ENCODE assay signal across 8 cellular contexts in the genomic region with DNA sequence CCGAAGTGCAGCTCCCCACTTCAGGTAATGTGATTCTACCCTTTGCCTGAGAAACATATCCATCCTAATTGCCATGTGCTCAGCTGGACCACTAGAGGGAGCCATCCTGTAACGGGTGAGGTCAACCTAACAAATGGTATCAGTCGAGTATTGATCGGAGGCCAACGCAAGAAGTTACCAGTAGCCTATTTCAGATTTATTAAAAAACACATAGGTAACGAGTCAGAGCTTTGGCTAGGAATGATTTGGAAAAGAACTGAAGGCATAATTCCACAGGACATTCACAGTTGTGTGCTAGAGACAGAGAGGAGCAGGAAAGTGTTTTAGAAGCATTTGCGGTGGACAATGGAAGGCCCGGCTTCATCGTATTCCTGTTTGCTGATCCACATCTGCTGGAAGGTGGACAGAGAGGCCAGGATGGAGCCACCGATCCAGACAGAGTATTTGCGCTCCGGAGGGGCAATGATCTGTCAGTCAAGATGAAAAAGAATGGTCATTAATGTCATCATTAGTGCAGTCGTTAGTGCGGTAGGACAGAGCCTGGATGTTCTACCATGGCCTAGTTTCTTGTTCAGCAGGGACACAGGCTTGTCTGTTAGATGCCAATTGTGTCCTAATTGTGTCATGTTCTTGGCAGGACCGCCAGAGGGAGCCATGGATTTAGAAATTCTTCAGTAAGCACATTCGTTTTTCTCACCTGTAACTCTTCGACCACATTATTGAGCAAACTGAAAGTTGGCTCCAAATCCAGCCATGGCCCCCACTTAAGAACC. TPM values are rescaled to one million over a fixed set of nuclear protein-coding genes. Genes with fewer than 3 reads are reported as not detected.
A peak's percentile ranks its signal among the peaks of the same experiment; 100 is the strongest.
DNase-seq lines count a peak whose midpoint lies in the region; ATAC-seq, FAIRE-seq and TF ChIP-seq lines count a peak whose summit lies in the region.

No MANE protein-coding gene starts in this region.

- peak overlapping the region; percentile 7 to 13 for H3K4me3 ChIP-seq in kidney (ENCODE audit: low read length in 2 of 2)

- peak; percentile 56 for FAIRE-seq in kidney (lab: Jason Lieb, UNC)

- H3K27me3 Mint-ChIP-seq in HFFc6 (ENCODE audit: insufficient read depth), result no peaks in the 10 kb centered on the region; the same call in 1 of the 2 replicates

- TF ChIP-seq CTCF in HFFc6 (IDR thresholded peaks at IDR 0.05), result peak; percentile 88
- peak; percentile 89 for TF ChIP-seq CTCF in kidney (IDR thresholded peaks at IDR 0.05; ENCODE audit: borderline replicate concordance, extremely low read depth, insufficient read depth)

- no peak overlapping the region for H3K27ac ChIP-seq in kidney (ENCODE audit: low read depth in 2 of 2, low read length in 2 of 2)

- H3K36me3 Mint-ChIP-seq in HFFc6 (ENCODE audit: low read depth), result peaks cover 31% of the 10 kb centered on the region

- H3K36me3 ChIP-seq in kidney (ENCODE audit: control insufficient read depth in 1 of 2, insufficient read depth in 2 of 2, low read length in 2 of 2), result peaks cover 0 to 4% of the 10 kb centered on the region in 2 donors

- ATAC-seq in HG03025 (IDR thresholded peaks at IDR 0.05; ENCODE audit: low FRiP score, unreplicated experiment), result no peak

- DNase-seq in DMS53 (lab: John Stamatoyannopoulos, UW), result peak; percentile 93
- peak; percentile 73 for DNase-seq in HFFc6
- DNase-seq in NCI-H2227 (lab: John Stamatoyannopoulos, UW; ENCODE audit: unreplicated experiment), result peak; percentile 76
- DNase-seq in activated CD4-positive, CD25-positive, alpha-beta regulatory T cell (lab: John Stamatoyannopoulos, UW), result peak; percentile 30 to 46 (median 42)
- DNase-seq in central memory CD4-positive, alpha-beta T cell, result peak; percentile 73
- DNase-seq in kidney, result peak; percentile 78
- DNase-seq in stimulated activated CD4-positive, alpha-beta T cell treated with anti-CD3 and anti-CD28 coated beads, Interleukin-15, amount 100 ng/mL, for 48 hours (ENCODE audit: low read depth in 2 of 2), result peak; percentile 48 to 60

- peak overlapping the region; percentile 48 for H3K27ac Mint-ChIP-seq in HFFc6

- H3K4me1 Mint-ChIP-seq in HFFc6 (ENCODE audit: low read depth), result peaks cover 32% of the 10 kb centered on the region

- no peaks in the 10 kb centered on the region for H3K9me3 Mint-ChIP-seq in HFFc6

- intact Hi-C loops in kidney (cut with DNase I), result loop anchor here (5.0 kb wide), 3 partner anchors 52 to 282 kb away; no protein-coding TSS in a partner anchor

- H3K4me1 ChIP-seq in kidney (ENCODE audit: control insufficient read depth in 1 of 2, insufficient read depth in 1 of 2, low read depth in 1 of 2, low read length in 2 of 2), result peaks cover 8 to 11% of the 10 kb centered on the region in 2 donors

- H3K9me3 ChIP-seq in kidney (ENCODE audit: control insufficient read depth in 1 of 2, low read length in 2 of 2), result no peaks in the 10 kb centered on the region

- no peak overlapping the region for H3K4me3 Mint-ChIP-seq in HFFc6

- peak overlapping the region; percentile 9 to 55 for H3K9ac ChIP-seq in kidney (ENCODE audit: low read length in 2 of 2)

RNA-seq across cellular contexts. Expression of a gene that starts 17.5 kb away (rescaled TPM):
- total RNA-seq in HFFc6 (2021; fragmentation: NEBNext Ultra II Directional; extraction: Animal tissue kit (Norgen Biotek cat#: 25700)), result 100 to 1,000 TPM; 112 to 178 (median 164) TPM
- total RNA-seq in kidney, result 471 TPM
- polyA plus RNA-seq in kidney (ENCODE audit: insufficient read depth, low read depth, low replicate concordance), result 378 TPM

RNA-seq across cellular contexts. Expression of a gene that starts 55.0 kb away (rescaled TPM):
- 10 to 100 TPM; 28.8 to 44.9 (median 40.6) TPM for total RNA-seq in HFFc6 (2021; fragmentation: NEBNext Ultra II Directional; extraction: Animal tissue kit (Norgen Biotek cat#: 25700))
- 6.9 TPM for total RNA-seq in kidney
- 3.0 TPM for polyA plus RNA-seq in kidney (ENCODE audit: insufficient read depth, low read depth, low replicate concordance)

RNA-seq across cellular contexts. Expression of a gene that starts 55.5 kb away (rescaled TPM):
- 10 to 100 TPM; 52.9 to 62.9 (median 57.5) TPM for total RNA-seq in HFFc6 (2021; fragmentation: NEBNext Ultra II Directional; extraction: Animal tissue kit (Norgen Biotek cat#: 25700))
- 45.2 TPM for total RNA-seq in kidney
- 6.5 TPM for polyA plus RNA-seq in kidney (ENCODE audit: insufficient read depth, low read depth, low replicate concordance)

Comparison
In these comparisons a context has a peak if more than half of its experiments do, and no peak if none do; other contexts are left out.
1. DNase-seq: peak in every context shown above with its lines; median percentile 93 in DMS53; 78 in kidney; 76 in NCI-H2227; 73 in HFFc6; 73 in central memory CD4-positive, alpha-beta T cell; 54 in stimulated activated CD4-positive, alpha-beta T cell treated with anti-CD3 and anti-CD28 coated beads, Interleukin-15, amount 100 ng/mL, for 48 hours; 42 in activated CD4-positive, CD25-positive, alpha-beta regulatory T cell.